Comparison of ENCODE assay signal across 28 cellular contexts in the genomic region with DNA sequence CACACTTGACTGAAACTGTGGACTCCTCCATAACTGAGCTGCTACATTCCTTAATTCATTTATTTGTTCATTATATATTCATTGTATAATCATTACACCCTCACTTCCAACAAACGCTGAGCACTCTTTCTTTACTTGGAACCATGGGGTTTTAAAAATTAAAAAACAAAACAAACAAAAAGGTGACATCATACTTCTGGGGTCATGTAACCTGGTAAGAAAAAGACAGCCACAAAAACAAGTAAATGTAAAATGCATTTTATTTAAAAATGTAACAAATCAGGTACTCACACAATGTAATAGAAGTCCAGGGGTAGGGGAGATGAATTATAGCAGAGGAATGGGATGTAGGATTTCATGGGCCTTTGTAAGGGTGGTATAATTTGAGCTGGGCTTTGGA. TPM values are rescaled to one million over a fixed set of nuclear protein-coding genes. Genes with fewer than 3 reads are reported as not detected.
A peak's percentile ranks its signal among the peaks of the same experiment; 100 is the strongest.
DNase-seq lines count a peak whose midpoint lies in the region; ATAC-seq, FAIRE-seq and TF ChIP-seq lines count a peak whose summit lies in the region.
"Had no signal": no experiment of that assay in that cellular context is flagged by ENCODE, and none has a peak within 500 bp of the region (broad histone marks: within the 10 kb centered on the region; RNA-seq: fewer than 3 reads in every experiment).

No MANE protein-coding gene starts in this region.

- H4K20me1 ChIP-seq in GM12878 (ENCODE audit: control insufficient read depth, insufficient read depth) (no peaks in the 10 kb centered on the region), H1 (replicated peaks in 1 of 2; ENCODE audit: control insufficient read depth in 1 of 2, insufficient read depth in 2 of 2, low read length in 2 of 2) (no peaks in the 10 kb centered on the region)
- H4K20me1 ChIP-seq: BLaER1 had no signal

- H2BK5ac ChIP-seq in H1 (ENCODE audit: low read depth, low read length), result no peak overlapping the region

- no peak overlapping the region for H2BK120ac ChIP-seq in H1 (replicated peaks; ENCODE audit: low read depth, low read length)

- intact Hi-C loops in GM12878 (cut with micrococcal nuclease; ENCODE audit: unreplicated experiment) (no loop called here), colonic mucosa (cut with DNase I) (loop anchor here (5.0 kb wide), 1 partner anchor 39 kb away; no protein-coding TSS in a partner anchor)

- no peak overlapping the region for H2BK12ac ChIP-seq in H1 (ENCODE audit: low read depth, low read length)

- H3K9ac ChIP-seq in GM12878 (ENCODE audit: control insufficient read depth, insufficient read depth, low read length) (no peak overlapping the region), H1 (replicated peaks in 1 of 4; ENCODE audit: extremely low read depth in 1 of 4, low read depth in 3 of 4, low read length in 3 of 4) (no peak overlapping the region), colonic mucosa (ENCODE audit: low read depth in 2 of 2, low read length in 2 of 2) (no peak overlapping the region)
- H3K9ac ChIP-seq: BLaER1 had no signal

- no peak overlapping the region for H3K14ac ChIP-seq in H1 (ENCODE audit: insufficient read length)

- TF ChIP-seq RAD21 in GM12878 (IDR thresholded peaks at IDR 0.05; ENCODE audit: insufficient read depth, low read depth, low read length) (no peak), H1 (IDR thresholded peaks at IDR 0.05 in 1 of 2, conservative IDR thresholded peaks at IDR 0.05 in 1 of 2; ENCODE audit: low read depth in 2 of 2, low read length in 2 of 2) (no peak)

- H3K4me2 ChIP-seq in GM12878 (ENCODE audit: control insufficient read depth, insufficient read depth), result no peak overlapping the region
- H3K4me2 ChIP-seq in H1 (ENCODE audit: insufficient read depth in 1 of 2, low read depth in 2 of 2, low read length in 2 of 2), result no peak overlapping the region
- H3K4me2 ChIP-seq: BLaER1 had no signal

- 0 out of 2 replicates have a peak overlapping the region, but pooled peaks have one; percentile 17 for H3K18ac ChIP-seq in H1 (ENCODE audit: extremely low read depth, low read length)

- H2BK20ac ChIP-seq in H1 (ENCODE audit: low read length), result no peak overlapping the region

- H3K23ac ChIP-seq in H1 (ENCODE audit: insufficient read length), result no peak overlapping the region

- H3K4me3 ChIP-seq in HEK293 (ENCODE audit: low read depth, low read length) (no peak overlapping the region), GM12878 (no peak overlapping the region), H1 (ENCODE audit: extremely low read depth in 1 of 4, insufficient read depth in 2 of 4, low read depth in 3 of 4, low read length in 4 of 4) (no peak overlapping the region), colonic mucosa (no peak overlapping the region)
- H3K4me3 ChIP-seq: BLaER1 had no signal

- no peaks in the 10 kb centered on the region for H3K79me2 ChIP-seq in GM12878 (ENCODE audit: control insufficient read depth, insufficient read depth, low read length)
- no peaks in the 10 kb centered on the region for H3K79me2 ChIP-seq in H1 (ENCODE audit: control insufficient read depth in 1 of 2, insufficient read depth in 2 of 2, low read length in 2 of 2)

- no peak for TF ChIP-seq POLR2A in GM12878 (IDR thresholded peaks at IDR 0.05; ENCODE audit: low read depth, low read length)
- no peak for TF ChIP-seq POLR2A in H1 (IDR thresholded peaks at IDR 0.05; ENCODE audit: control extremely low read depth in 1 of 2, low read depth in 2 of 2, low read length in 2 of 2)

- no TSS peak for BruUV-seq in GM12878 (replicated peaks; lab: Mats Ljungman, UMichigan)

- H2AFZ ChIP-seq in GM12878 (ENCODE audit: control insufficient read depth, low read depth, low read length) (no peak overlapping the region), H1 (ENCODE audit: low read length) (no peak overlapping the region)

- no peak for FAIRE-seq in GM12878 (lab: Jason Lieb, UNC)
- no peak for FAIRE-seq in H1 (lab: Jason Lieb, UNC)
- FAIRE-seq: A204.1, GM12891, GM19239 had no signal

- SMC1A ChIA-PET in GM12878 (lab: Charles Lee; ENCODE audit: uncharacterized antibody, unreplicated experiment), result no interaction called here

- H3K27me3 ChIP-seq in GM12878 (replicated peaks in 1 of 2; ENCODE audit: control insufficient read depth in 2 of 2, insufficient read depth in 2 of 2, low read length in 1 of 2) (no peaks in the 10 kb centered on the region; a peak in 1 of 4 replicates), H1 (replicated peaks in 1 of 4; ENCODE audit: control insufficient read depth in 3 of 4, extremely low read depth in 1 of 4, insufficient read depth in 3 of 4, low read length in 3 of 4) (no peaks in the 10 kb centered on the region), colonic mucosa (no peaks in the 10 kb centered on the region)
- H3K27me3 ChIP-seq: BE2C, BLaER1 had no signal

- no peak for ATAC-seq in GM12878

- CTCF ChIA-PET in HEK293 (lab: Yijun Ruan, JAX) (interaction anchor here (0.7 kb wide), 1 partner anchor 12 kb away, joined by 5 read pairs; no protein-coding TSS in a partner anchor), GM12878 (lab: Yijun Ruan, JAX) (interaction anchor here (1.8 kb wide), 1 partner anchor 23 kb away, joined by 3 read pairs; no protein-coding TSS in a partner anchor), H1 (lab: Charles Lee; ENCODE audit: partially characterized antibody) (interaction anchor here (0.9 to 1.2 kb wide), 3 partner anchors 31 to 478 kb away, joined by 3 read pairs; no protein-coding TSS in a partner anchor)

- H3K9me3 ChIP-seq in HEK293 (ENCODE audit: control insufficient read depth, insufficient read depth, low read depth, low read length), result no peaks in the 10 kb centered on the region
- no peaks in the 10 kb centered on the region for H3K9me3 ChIP-seq in GM12878 (replicated peaks; ENCODE audit: control insufficient read depth, insufficient read depth, low read length)
- H3K9me3 ChIP-seq in H1 (ENCODE audit: insufficient read depth in 2 of 2, low read depth in 1 of 2, low read length in 1 of 2), result no peaks in the 10 kb centered on the region
- no peaks in the 10 kb centered on the region for H3K9me3 ChIP-seq in colonic mucosa
- H3K9me3 ChIP-seq: BE2C, BLaER1 had no signal

- no peak for TF ChIP-seq CTCF in HEK293 (tag by site-specific recombination; IDR thresholded peaks at IDR 0.05)
- TF ChIP-seq CTCF in GM12878 (IDR thresholded peaks at IDR 0.05 in 2 of 3, conservative IDR thresholded peaks at IDR 0.05 in 1 of 3; ENCODE audit: control insufficient read depth in 2 of 3, extremely low read depth in 1 of 3, insufficient read depth in 1 of 3, low read depth in 3 of 3, low read length in 3 of 3), result no peak
- TF ChIP-seq CTCF in H1 (IDR thresholded peaks at IDR 0.05; ENCODE audit: control extremely low read depth in 1 of 3, insufficient read depth in 1 of 3, low read depth in 1 of 3, low read length in 3 of 3), result no peak
- TF ChIP-seq CTCF in colonic mucosa (IDR thresholded peaks at IDR 0.05), result no peak

- H3K4ac ChIP-seq in H1 (replicated peaks; ENCODE audit: insufficient read length, low read depth, low read length), result no peak overlapping the region

- H4K8ac ChIP-seq in H1 (ENCODE audit: extremely low read depth, insufficient read depth, low read length), result no peak overlapping the region

- H3K79me1 ChIP-seq in H1 (ENCODE audit: low read depth, low read length), result no peaks in the 10 kb centered on the region

- 0% methylated on average over 1 of the region's 1 CpG for WGBS in GM12878 (ENCODE audit: insufficient coverage, insufficient replicate concordance, low lambda C conversion rate, missing lambda C conversion rate)
- 83% methylated on average over 1 of the region's 1 CpG; no CpG with 5 or more reads in 1 of the 2 experiments for WGBS in H1 (ENCODE audit: extremely low coverage in 1 of 2, insufficient coverage in 1 of 2, insufficient read length in 1 of 2, insufficient replicate concordance in 2 of 2, low coverage in 1 of 2, low lambda C conversion rate in 2 of 2, missing lambda C conversion rate in 1 of 2), 2 experiments

- no peak overlapping the region for H4K5ac ChIP-seq in H1 (ENCODE audit: insufficient read length, low read depth, low read length)

- H3K23me2 ChIP-seq in H1 (ENCODE audit: low read depth, low read length), result peaks cover 2% of the 10 kb centered on the region; the same call in 1 of the 2 replicates

- DNase-seq in GM12878 (ENCODE audit: low read depth, low spot score) (no peak), H1 (ENCODE audit: low read depth in 1 of 2, low spot score in 2 of 2) (no peak), colonic mucosa (no peak)
- DNase-seq in activated CD4-positive, alpha-beta T cell treated with anti-CD3 and anti-CD28 coated beads for 48 hours, result no peak
- DNase-seq: 8988T; ACHN; BE2C; C1 segment of cervical spinal cord; CD4-positive, alpha-beta memory T cell; CD4-positive, CD25-positive, alpha-beta regulatory T cell; CD8-positive, alpha-beta memory T cell; COR-L47; DMS 273 treated with DMSO at 0.1 percent for 48 hours; DMS153; DMS53; DMS79; DND-41; GDM1 had no signal

- H3K4me1 ChIP-seq in HEK293 (ENCODE audit: control insufficient read depth, insufficient read depth, low read length) (no peaks in the 10 kb centered on the region), GM12878 (ENCODE audit: control insufficient read depth, insufficient read depth, low read length) (no peaks in the 10 kb centered on the region), H1 (replicated peaks in 1 of 4; ENCODE audit: control insufficient read depth in 3 of 4, insufficient read depth in 4 of 4, low read length in 3 of 4) (peaks cover 0 to 3% (median 0%) of the 10 kb centered on the region in 4 experiments; a peak in 1 of 7 replicates), colonic mucosa (no peaks in the 10 kb centered on the region)
- H3K4me1 ChIP-seq: BE2C, BLaER1 had no signal

- RAD21 ChIA-PET in GM12878 (lab: Charles Lee; ENCODE audit: unreplicated experiment), result no interaction called here

- POLR2A ChIA-PET in HEK293 (lab: Yijun Ruan, JAX) (no interaction called here), GM12878 (lab: Charles Lee) (no interaction called here), H1 (lab: Charles Lee; ENCODE audit: partially characterized antibody) (no interaction called here)

- H3K36me3 ChIP-seq in HEK293 (ENCODE audit: control insufficient read depth in 2 of 2, insufficient read depth in 1 of 2, low read length in 2 of 2) (no peaks in the 10 kb centered on the region), GM12878 (ENCODE audit: control insufficient read depth in 2 of 2, insufficient read depth in 2 of 2, low read length in 1 of 2) (no peaks in the 10 kb centered on the region), H1 (ENCODE audit: control insufficient read depth in 2 of 4, insufficient read depth in 4 of 4, low read length in 3 of 4) (no peaks in the 10 kb centered on the region), colonic mucosa (no peaks in the 10 kb centered on the region)
- H3K36me3 ChIP-seq: BE2C, BLaER1 had no signal

- no peak overlapping the region for H2BK15ac ChIP-seq in H1 (ENCODE audit: low read length)

- in situ Hi-C loops in GM12878 (cut with MboI), result no loop called here

- TF ChIP-seq EP300 in GM12878 (IDR thresholded peaks at IDR 0.05; ENCODE audit: borderline replicate concordance in 1 of 2, control insufficient read depth in 1 of 2, low read depth in 2 of 2, low read length in 2 of 2), result no peak
- TF ChIP-seq EP300 in H1 (IDR thresholded peaks at IDR 0.05; ENCODE audit: borderline replicate concordance in 1 of 2, low read depth in 2 of 2, low read length in 2 of 2), result no peak

- H3K27ac ChIP-seq in HEK293 (ENCODE audit: extremely low read depth, low read depth, low read length) (no peak overlapping the region), GM12878 (ENCODE audit: control insufficient read depth, insufficient read depth) (no peak overlapping the region), H1 (ENCODE audit: low read depth, low read length) (no peak overlapping the region), colonic mucosa (no peak overlapping the region)
- H3K27ac ChIP-seq: BLaER1 had no signal

- no peak overlapping the region for H2AK5ac ChIP-seq in H1 (ENCODE audit: low read depth, low read length)

- no peak overlapping the region for H4K91ac ChIP-seq in H1 (replicated peaks; ENCODE audit: insufficient read length, low read length)

- no peak overlapping the region for H3K56ac ChIP-seq in H1 (replicated peaks; ENCODE audit: insufficient read length, low read depth, low read length)

RNA-seq across cellular contexts. Expression of gene PLEKHS1, which starts 25.1 kb away (rescaled TPM):
- total RNA-seq in GM12878 (2013; cell fraction: nucleolus; rRNA removed), result not detected in 2 replicates
- total RNA-seq in GM12878 (2014; rRNA removed) (not detected in 2 replicates), GM12878 (2014; rRNA removed; fragmentation: Illumina TruSeq; extraction: Trizol) (not detected in 2 replicates), GM12878 (2021) (not detected in 2 replicates), colonic mucosa (10 to 100 TPM in 1 of 2 donors, under 1 TPM in 1; 0.84 to 13.3 TPM)
- not detected for polyA plus RNA-seq in GM12878 (2011; ENCODE audit: low read depth)
- polyA plus RNA-seq in GM12878 (2011; rRNA removed) (0.03 and 0.04 TPM in 2 replicates), GM12878 (2014; fragmentation: Illumina TruSeq; extraction: Trizol) (not detected in 2 replicates), GM12878 (2014; fragmentation: Nextera tagmentation; extraction: Ambion mirVana) (not detected), GM12878 (2014; rRNA removed) (0.04 and 0.17 TPM in 2 replicates), GM12878 (2016; fragmentation: Nextera tagmentation; extraction: Ambion mirVana) (not detected), H1 (2011; rRNA removed) (not detected in 2 replicates)
- polyA plus RNA-seq in GM12878 (2011; cell fraction: cytosol; rRNA removed), result not detected in 2 replicates
- polyA plus RNA-seq in GM12878 (2011; cell fraction: nucleus; rRNA removed), result 0.06 TPM in 2 replicates
- polyA plus RNA-seq in GM12878 (2012), result not detected in 2 replicates
- not detected in 2 replicates for polyA minus RNA-seq in GM12878 (2011; rRNA and poly(A)+ RNA removed)
- polyA minus RNA-seq in GM12878 (2011; cell fraction: cytosol; rRNA and poly(A)+ RNA removed), result not detected in 2 replicates
- not detected in 2 replicates for polyA minus RNA-seq in GM12878 (2011; cell fraction: nucleus; rRNA and poly(A)+ RNA removed)
- total RNA-seq in H1 (2021; fragmentation: NEBNext Ultra II Directional; extraction: Animal tissue kit (Norgen Biotek cat#: 25700)), result not detected in 2 replicates
- not detected for polyA plus RNA-seq in H1 (2011; cell fraction: cytosol; rRNA removed)
- polyA plus RNA-seq in H1 (2011; cell fraction: nucleus; rRNA removed), result 0.04 TPM
- not detected in 4 replicates for polyA plus RNA-seq in H1 (2012, experiment 1 of 2)
- polyA plus RNA-seq in H1 (2012, experiment 2 of 2), result not detected
- not detected for polyA plus RNA-seq in H1 (2013, experiment 1 of 2)
- 0.02 TPM for polyA plus RNA-seq in H1 (2013, experiment 2 of 2)
- polyA minus RNA-seq in H1 (2011; rRNA and poly(A)+ RNA removed), result not detected in 2 replicates
- not detected for polyA minus RNA-seq in H1 (2011; cell fraction: cytosol; rRNA and poly(A)+ RNA removed)
- not detected for polyA minus RNA-seq in H1 (2011; cell fraction: nucleus; rRNA and poly(A)+ RNA removed)
- total RNA-seq: A673; CD8-positive, alpha-beta memory T cell; Daoy; G401 had no signal
- polyA plus RNA-seq: AG04450; CD14-positive monocyte; CD4-positive, alpha-beta memory T cell; CD4-positive, CD25-positive, alpha-beta regulatory T cell; CD8-positive, alpha-beta memory T cell had no signal

Comparison
In these comparisons a context has a peak if more than half of its experiments do, and no peak if none do; other contexts are left out.
1. Of the 9 proteins assayed by ChIP-seq in both HEK293 and GM12878: peak only in HEK293: ATF2; only in GM12878: none; in both: none; in neither: 8.